ENCODE assay signal across 22 cellular contexts in genomic region chr7:123289200-123289599, GRCh38.
DNase-seq lines count a peak whose midpoint lies in the region; ATAC-seq, FAIRE-seq and TF ChIP-seq lines count a peak whose summit lies in the region.
"Had no signal": no experiment of that assay in that cellular context is flagged by ENCODE, and none has a peak within 500 bp of the region (broad histone marks: within the 10 kb centered on the region; RNA-seq: fewer than 3 reads in every experiment).

No MANE protein-coding gene starts in this region.

- peak; percentile 72 for ATAC-seq in GM18868 (IDR thresholded peaks at IDR 0.05; ENCODE audit: unreplicated experiment)
- ATAC-seq in GM19463 (IDR thresholded peaks at IDR 0.05; ENCODE audit: unreplicated experiment), result peak; percentile 50
- ATAC-seq in HG03432 (IDR thresholded peaks at IDR 0.05; ENCODE audit: unreplicated experiment), result peak; percentile 44
- peak; percentile 34; the same call in 1 of the 3 replicates for ATAC-seq in GM12878
- ATAC-seq: A549; CD8-positive, alpha-beta T cell had no signal

- no peaks in the 10 kb centered on the region for H3K36me3 ChIP-seq in GM12878 (ENCODE audit: control insufficient read depth in 2 of 2, insufficient read depth in 2 of 2, low read length in 1 of 2)
- H3K36me3 ChIP-seq: BLaER1 treated with 17β-estradiol and CSF1 and Interleukin-3, amounts not matched to agents 10 nM and 100 nM had no signal

- no peaks in the 10 kb centered on the region for H3K79me2 ChIP-seq in GM12878 (ENCODE audit: control insufficient read depth, insufficient read depth, low read length)

- TF ChIP-seq CTCF in GM12878 (IDR thresholded peaks at IDR 0.05 in 2 of 3, conservative IDR thresholded peaks at IDR 0.05 in 1 of 3; ENCODE audit: control insufficient read depth in 2 of 3, extremely low read depth in 1 of 3, insufficient read depth in 1 of 3, low read depth in 3 of 3, low read length in 3 of 3) (no peak), GM20000 (IDR thresholded peaks at IDR 0.05; ENCODE audit: extremely low read depth, missing control alignments) (no peak)

- intact Hi-C loops in GM12878 (cut with micrococcal nuclease; ENCODE audit: unreplicated experiment), result no loop called here

- in situ Hi-C loops in GM12878 (cut with MboI), result no loop called here

- H3K9ac ChIP-seq in GM12878 (ENCODE audit: control insufficient read depth, insufficient read depth, low read length), result no peak overlapping the region
- H3K9ac ChIP-seq: BLaER1 treated with 17β-estradiol and CSF1 and Interleukin-3, amounts not matched to agents 10 nM and 100 nM had no signal

- H3K9me3 ChIP-seq in GM12878 (replicated peaks; ENCODE audit: control insufficient read depth, insufficient read depth, low read length), result no peaks in the 10 kb centered on the region
- H3K9me3 ChIP-seq: A549; BLaER1 treated with 17β-estradiol and CSF1 and Interleukin-3, amounts not matched to agents 10 nM and 100 nM; Caco-2 had no signal

- RAD21 ChIA-PET in GM12878 (lab: Charles Lee; ENCODE audit: unreplicated experiment), result interaction anchor here (1.5 kb wide), 1 partner anchor 78 kb away, joined by 3 read pairs; no protein-coding TSS in a partner anchor

- H3K27me3 ChIP-seq in GM12878 (replicated peaks in 1 of 2; ENCODE audit: control insufficient read depth in 2 of 2, insufficient read depth in 2 of 2, low read length in 1 of 2), result no peaks in the 10 kb centered on the region
- H3K27me3 ChIP-seq: BLaER1 treated with 17β-estradiol and CSF1 and Interleukin-3, amounts not matched to agents 10 nM and 100 nM had no signal

- no peak for TF ChIP-seq RAD21 in GM12878 (IDR thresholded peaks at IDR 0.05; ENCODE audit: insufficient read depth, low read depth, low read length)

- H3K27ac ChIP-seq in GM12878 (ENCODE audit: control insufficient read depth, insufficient read depth), result no peak overlapping the region
- H3K27ac ChIP-seq: 22Rv1; A549; BLaER1 treated with 17β-estradiol and CSF1 and Interleukin-3, amounts not matched to agents 10 nM and 100 nM; C4-2B had no signal

- H3K4me2 ChIP-seq in GM12878 (ENCODE audit: control insufficient read depth, insufficient read depth), result no peak overlapping the region
- H3K4me2 ChIP-seq: A549; BLaER1 treated with 17β-estradiol and CSF1 and Interleukin-3, amounts not matched to agents 10 nM and 100 nM had no signal

- CTCF ChIA-PET in GM12878 (lab: Yijun Ruan, JAX), result no interaction called here

- TF ChIP-seq POLR2A in GM12878 (IDR thresholded peaks at IDR 0.05; ENCODE audit: low read depth, low read length), result no peak

- SMC1A ChIA-PET in GM12878 (lab: Charles Lee; ENCODE audit: uncharacterized antibody, unreplicated experiment), result no interaction called here

- no peaks in the 10 kb centered on the region for H4K20me1 ChIP-seq in GM12878 (ENCODE audit: control insufficient read depth, insufficient read depth)
- H4K20me1 ChIP-seq: BLaER1 treated with 17β-estradiol and CSF1 and Interleukin-3, amounts not matched to agents 10 nM and 100 nM had no signal

- no peak for TF ChIP-seq EP300 in GM12878 (IDR thresholded peaks at IDR 0.05; ENCODE audit: borderline replicate concordance in 1 of 2, control insufficient read depth in 1 of 2, low read depth in 2 of 2, low read length in 2 of 2)

- POLR2A ChIA-PET in GM12878 (lab: Charles Lee), result no interaction called here

- no TSS peak for BruUV-seq in GM12878 (replicated peaks; lab: Mats Ljungman, UMichigan)

- H3K4me3 ChIP-seq in GM12878, result no peak overlapping the region
- H3K4me3 ChIP-seq: A549; BLaER1 treated with 17β-estradiol and CSF1 and Interleukin-3, amounts not matched to agents 10 nM and 100 nM had no signal

- H2AFZ ChIP-seq in GM12878 (ENCODE audit: control insufficient read depth, low read depth, low read length), result no peak overlapping the region

- no peaks in the 10 kb centered on the region for H3K4me1 ChIP-seq in GM12878 (ENCODE audit: control insufficient read depth, insufficient read depth, low read length)
- H3K4me1 ChIP-seq: A549; BLaER1 treated with 17β-estradiol and CSF1 and Interleukin-3, amounts not matched to agents 10 nM and 100 nM; Caco-2 had no signal

- FAIRE-seq in GM12878 (lab: Jason Lieb, UNC), result no peak
- FAIRE-seq: A549, D721Med, G401.6, GM12892, GM18507 had no signal

- no peak for DNase-seq in GM12878 (ENCODE audit: low read depth, low spot score)
- DNase-seq in GM20000 (ENCODE audit: low spot score), result no peak
- DNase-seq in activated naive CD4-positive, alpha-beta T cell (lab: John Stamatoyannopoulos, UW), result no peak
- DNase-seq in ureter (ENCODE audit: low spot score), result no peak
- DNase-seq: AML-193; Caco-2; Calu3; CD4-positive, alpha-beta T cell; CD8-positive, alpha-beta T cell; DMS79 treated with DMSO at 0.1 percent for 48 hours; GF-D8 had no signal

TF ChIP-seq in GM12878, 131 proteins besides CTCF, POLR2A, EP300 and RAD21:
- TF ChIP-seq SUPT20H (IDR thresholded peaks at IDR 0.05; ENCODE audit: borderline replicate concordance, control insufficient read depth, low read depth, low read length), result no peak
- no peak for TF ChIP-seq FOS (IDR thresholded peaks at IDR 0.05; ENCODE audit: borderline replicate concordance, extremely low read depth, insufficient read length)
- peak; percentile 20; the same call in 1 of the 2 replicates for TF ChIP-seq JUNB (IDR thresholded peaks at IDR 0.05)
- no peak for TF ChIP-seq BCL11A (IDR thresholded peaks at IDR 0.05; ENCODE audit: low read depth, low read length)
